In the genomic region with DNA sequence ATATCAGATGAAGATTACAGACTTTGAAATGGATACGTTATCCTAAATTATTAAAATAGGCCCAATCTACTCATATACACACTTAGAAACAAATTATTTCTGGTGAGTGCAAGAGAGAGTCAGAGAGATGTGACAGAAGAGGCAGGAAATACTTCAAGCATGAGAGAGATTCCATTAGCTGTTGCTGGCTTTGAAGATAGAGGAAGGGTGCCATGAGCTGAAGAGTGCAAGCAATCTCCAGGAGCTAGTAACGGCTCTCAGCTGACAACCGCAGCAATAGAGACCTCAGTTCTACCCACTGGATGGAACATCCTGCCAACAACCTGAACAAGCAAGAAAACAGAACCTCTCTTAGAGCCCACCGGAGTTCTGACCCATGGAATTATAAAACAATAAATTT, we compare ENCODE assay signal across 17 cellular contexts.
"Had no signal": no experiment of that assay in that cellular context is flagged by ENCODE, and none has a peak within 500 bp of the region (broad histone marks: within the 10 kb centered on the region; RNA-seq: fewer than 3 reads in every experiment).

No MANE protein-coding gene starts in this region.

- H3K27ac ChIP-seq: prostate gland, right lobe of liver, suprapubic skin had no signal

- H3K4me1 Mint-ChIP-seq: activated CD4-positive, alpha-beta T cell treated with anti-CD3 and anti-CD28 coated beads for 36 hours; activated CD8-positive, alpha-beta memory T cell treated with anti-CD3 and anti-CD28 coated beads, Interleukin-2, amount 10 ng/mL, durations not matched to agents 7 days and 5 days; natural killer cell; T-helper 17 cell had no signal

- DNase-seq: activated CD4-positive, alpha-beta memory T cell treated with anti-CD3 and anti-CD28 coated beads for 36 hours; activated CD4-positive, alpha-beta T cell treated with anti-CD3 and anti-CD28 coated beads for 36 hours; activated CD8-positive, alpha-beta memory T cell treated with anti-CD3 and anti-CD28 coated beads, Interleukin-2, amount 10 ng/mL, durations not matched to agents 7 days and 5 days; activated naive CD4-positive, alpha-beta T cell treated with anti-CD3 and anti-CD28 coated beads, Interleukin-2, amount 50 U/mL, for 16 hours; activated T-cell treated with anti-CD3 and anti-CD28 coated beads, Interleukin-2, amount 50 U/mL, for 1 hour; cerebellar nuclear complex; dermis blood vessel endothelial cell; effector memory CD8-positive, alpha-beta T cell; natural killer cell; nucleus accumbens; right lobe of liver; T-helper 17 cell; trophoblast cell had no signal

- H3K27ac Mint-ChIP-seq: activated CD4-positive, alpha-beta memory T cell treated with anti-CD3 and anti-CD28 coated beads for 36 hours; activated CD4-positive, alpha-beta T cell treated with anti-CD3 and anti-CD28 coated beads for 36 hours; activated CD8-positive, alpha-beta memory T cell treated with anti-CD3 and anti-CD28 coated beads, Interleukin-2, amount 10 ng/mL, durations not matched to agents 7 days and 5 days; effector memory CD8-positive, alpha-beta T cell; natural killer cell; stimulated activated naive CD8-positive, alpha-beta T cell treated with anti-CD3 and anti-CD28 coated beads, Interleukin-15, Interleukin-2, amounts not matched to agents 100 ng/mL and 50 ng/mL, for 24 hours; T-helper 17 cell had no signal

- H3K4me3 ChIP-seq: gastroesophageal sphincter, prostate gland, right lobe of liver, suprapubic skin had no signal

- H3K27me3 ChIP-seq: gastroesophageal sphincter, right lobe of liver, suprapubic skin had no signal

- H3K36me3 ChIP-seq: gastroesophageal sphincter, prostate gland, right lobe of liver, suprapubic skin had no signal

- ATAC-seq: activated CD4-positive, alpha-beta T cell treated with anti-CD3 and anti-CD28 coated beads for 36 hours; activated CD8-positive, alpha-beta memory T cell treated with anti-CD3 and anti-CD28 coated beads, Interleukin-2, amount 10 ng/mL, durations not matched to agents 7 days and 5 days; effector memory CD8-positive, alpha-beta T cell; gastroesophageal sphincter; natural killer cell; right lobe of liver; T-helper 17 cell had no signal

- H3K36me3 Mint-ChIP-seq: activated CD4-positive, alpha-beta memory T cell treated with anti-CD3 and anti-CD28 coated beads for 36 hours; activated CD8-positive, alpha-beta memory T cell treated with anti-CD3 and anti-CD28 coated beads, Interleukin-2, amount 10 ng/mL, durations not matched to agents 7 days and 5 days; natural killer cell had no signal

- H3K27me3 Mint-ChIP-seq: activated CD4-positive, alpha-beta memory T cell treated with anti-CD3 and anti-CD28 coated beads for 36 hours; activated CD4-positive, alpha-beta T cell treated with anti-CD3 and anti-CD28 coated beads for 36 hours; activated CD8-positive, alpha-beta memory T cell treated with anti-CD3 and anti-CD28 coated beads, Interleukin-2, amount 10 ng/mL, durations not matched to agents 7 days and 5 days; effector memory CD8-positive, alpha-beta T cell; stimulated activated naive CD8-positive, alpha-beta T cell treated with anti-CD3 and anti-CD28 coated beads, Interleukin-15, Interleukin-2, amounts not matched to agents 100 ng/mL and 50 ng/mL, for 24 hours; T-helper 17 cell had no signal

- H3K9me3 ChIP-seq: prostate gland, right lobe of liver had no signal

- H3K4me1 ChIP-seq: prostate gland, right lobe of liver had no signal

- H3K4me3 Mint-ChIP-seq: activated CD4-positive, alpha-beta memory T cell treated with anti-CD3 and anti-CD28 coated beads for 36 hours; activated CD4-positive, alpha-beta T cell treated with anti-CD3 and anti-CD28 coated beads for 36 hours; activated CD8-positive, alpha-beta memory T cell treated with anti-CD3 and anti-CD28 coated beads, Interleukin-2, amount 10 ng/mL, durations not matched to agents 7 days and 5 days; effector memory CD8-positive, alpha-beta T cell; natural killer cell; stimulated activated naive CD8-positive, alpha-beta T cell treated with anti-CD3 and anti-CD28 coated beads, Interleukin-15, Interleukin-2, amounts not matched to agents 100 ng/mL and 50 ng/mL, for 24 hours; T-helper 17 cell had no signal
